In the genomic region with DNA sequence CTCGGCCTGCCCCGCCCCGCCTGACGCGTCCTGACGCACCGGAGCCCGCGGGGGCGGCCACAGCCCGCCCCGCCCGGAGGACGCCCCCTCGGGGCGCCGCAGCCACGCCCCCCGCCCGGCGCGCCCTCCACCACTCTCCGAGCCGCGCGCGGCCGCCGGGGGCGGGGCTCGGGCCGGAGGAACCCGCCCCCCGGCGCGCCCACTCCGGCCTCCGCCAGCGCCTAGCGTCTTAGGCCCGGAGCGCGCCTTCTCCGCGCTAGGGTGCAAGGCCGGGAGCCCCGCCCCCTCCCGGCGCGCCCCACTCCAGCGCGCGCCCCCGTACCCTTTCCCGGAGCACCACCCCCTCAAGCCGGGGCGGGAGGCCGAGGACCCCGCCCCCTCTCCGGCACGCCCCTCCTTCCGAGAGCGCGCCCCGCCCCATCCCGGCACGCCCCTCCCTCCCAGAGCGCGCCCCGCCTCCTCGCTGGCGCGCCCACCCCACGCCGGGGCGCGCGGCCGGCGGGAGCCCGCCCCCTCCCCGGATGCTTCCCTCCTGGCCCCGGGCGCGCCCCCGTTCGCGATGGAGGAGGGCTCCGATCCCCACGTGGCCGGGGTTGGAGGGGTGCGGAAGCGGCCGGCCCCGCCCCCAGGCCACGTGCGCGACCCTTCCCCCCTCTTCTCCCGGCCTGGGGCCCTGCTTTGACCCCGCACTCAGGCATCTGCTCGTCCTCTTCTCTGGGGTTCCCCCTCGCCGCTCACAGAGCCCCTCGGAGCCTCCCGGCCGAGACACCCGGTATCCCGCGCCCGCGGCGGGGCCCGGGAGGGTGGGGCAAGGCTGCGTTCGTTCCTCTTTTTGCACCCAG, we compare ENCODE assay signal across 8 cellular contexts. TPM values are rescaled to one million over a fixed set of nuclear protein-coding genes. Genes with fewer than 3 reads are reported as not detected.
A peak's percentile ranks its signal among the peaks of the same experiment; 100 is the strongest.
DNase-seq lines count a peak whose midpoint lies in the region; ATAC-seq and TF ChIP-seq lines count a peak whose summit lies in the region.

No MANE protein-coding gene starts in this region.

- ATAC-seq in foreskin keratinocyte = peak; percentile 71

- peak overlapping the region; percentile 53 for H2BK15ac ChIP-seq in neuronal stem cell (ENCODE audit: low read length)

- DNase-seq in EH (ENCODE audit: low read depth) = peak; percentile 92
- peak; percentile 84 for DNase-seq in GOT3 (lab: John Stamatoyannopoulos, UW)
- peak; percentile 67 for DNase-seq in LNCaP clone FGC (ENCODE audit: low read depth)
- DNase-seq in SIG-M5 (lab: John Stamatoyannopoulos, UW) = peak; percentile 35
- DNase-seq in activated gamma-delta T cell treated with Interleukin-2 at 50 U/mL for 16 hours = peak; percentile 93
- DNase-seq in foreskin keratinocyte = peak; percentile 77 to 85
- DNase-seq in neuronal stem cell (ENCODE audit: low spot score) = peak; percentile 94
- peak; percentile 86 for DNase-seq in stromal cell of bone marrow (ENCODE audit: low read depth)

- H3K4me3 ChIP-seq in LNCaP clone FGC (ENCODE audit: low read depth, low read length) (peak overlapping the region; percentile 84), neuronal stem cell (ENCODE audit: low read length in 2 of 2) (peak overlapping the region; percentile 90 to 95)

- TF ChIP-seq CTCF in LNCaP clone FGC (IDR thresholded peaks at IDR 0.05; ENCODE audit: control insufficient read depth, extremely low read depth, insufficient read depth) (no peak), foreskin keratinocyte (conservative IDR thresholded peaks at IDR 0.05) (no peak)

- H3K27me3 ChIP-seq in foreskin keratinocyte (no peaks in the 10 kb centered on the region), neuronal stem cell (ENCODE audit: control insufficient read depth in 3 of 3, insufficient read depth in 3 of 3, low read depth in 1 of 3, low read length in 3 of 3) (peaks cover 7 to 39% (median 22%) of the 10 kb centered on the region in 3 experiments)

- peak overlapping the region; percentile 97 for H2AFZ ChIP-seq in neuronal stem cell (ENCODE audit: low read length)

- H3K79me1 ChIP-seq in neuronal stem cell (ENCODE audit: low read depth, low read length) = peaks cover 14% of the 10 kb centered on the region

- no CpG with 5 or more reads among the region's 115 CpGs for WGBS in neuronal stem cell (ENCODE audit: extremely low coverage in 2 of 2, insufficient read length in 2 of 2, insufficient replicate concordance in 1 of 2), 2 donors

- H3K18ac ChIP-seq in neuronal stem cell (ENCODE audit: low read length) = peak overlapping the region; percentile 95

- no peak overlapping the region for H2BK120ac ChIP-seq in neuronal stem cell (ENCODE audit: low read depth, low read length)

- no peak overlapping the region for H3K4ac ChIP-seq in neuronal stem cell (ENCODE audit: low read length)

- no peak overlapping the region for H3K14ac ChIP-seq in neuronal stem cell (ENCODE audit: low read length)

- H2BK5ac ChIP-seq in neuronal stem cell (ENCODE audit: low read length) = peak overlapping the region; percentile 99

- no peak overlapping the region for H4K91ac ChIP-seq in neuronal stem cell (ENCODE audit: low read depth, low read length, poor library complexity)

- peak overlapping the region; percentile 91 for H3K23ac ChIP-seq in neuronal stem cell (ENCODE audit: low read depth, low read length, poor library complexity)

- peak overlapping the region; percentile 90 for H2AK5ac ChIP-seq in neuronal stem cell (ENCODE audit: low read depth, low read length)

- H3K9ac ChIP-seq in neuronal stem cell (ENCODE audit: low read depth, low read length, poor library complexity) = peak overlapping the region; percentile 81

- H2BK12ac ChIP-seq in neuronal stem cell (ENCODE audit: low read length) = no peak overlapping the region

- H3K27ac ChIP-seq in foreskin keratinocyte (peak overlapping the region; percentile 85), neuronal stem cell (replicated peaks; ENCODE audit: low read length) (peak overlapping the region; percentile 76)

- H3K4me2 ChIP-seq in neuronal stem cell (ENCODE audit: insufficient read depth, low read length, poor library complexity, severe bottlenecking) = peak overlapping the region; percentile 97

- H3K36me3 ChIP-seq in neuronal stem cell (replicated peaks in 1 of 2; ENCODE audit: control insufficient read depth in 2 of 2, insufficient read depth in 2 of 2, low read length in 2 of 2) = no peaks in the 10 kb centered on the region

- H4K8ac ChIP-seq in neuronal stem cell (ENCODE audit: low read depth, low read length) = no peak overlapping the region

- H3K4me1 ChIP-seq in foreskin keratinocyte = peaks cover 6% of the 10 kb centered on the region
- H3K4me1 ChIP-seq in neuronal stem cell (ENCODE audit: control insufficient read depth in 2 of 2, insufficient read depth in 1 of 2, low read depth in 1 of 2, low read length in 2 of 2) = peaks cover 27 to 40% of the 10 kb centered on the region in 2 donors

- no peaks in the 10 kb centered on the region for H3K9me3 ChIP-seq in neuronal stem cell (replicated peaks in 1 of 2; ENCODE audit: control insufficient read depth in 2 of 2, insufficient read depth in 1 of 2, low read depth in 1 of 2, low read length in 2 of 2)

RNA-seq across cellular contexts. Expression of gene KLF16, which starts 0.5 kb away (rescaled TPM):
- 19.0 and 20.7 TPM in 2 replicates for total RNA-seq in foreskin keratinocyte
- 28.7 and 29.0 TPM in 2 replicates for polyA plus RNA-seq in foreskin keratinocyte
- 12.8 TPM for polyA plus RNA-seq in neuronal stem cell (2013, experiment 1 of 2)
- polyA plus RNA-seq in neuronal stem cell (2013, experiment 2 of 2) = 12.5 TPM

RNA-seq across cellular contexts. Expression of gene REXO1, which starts 15.6 kb away (rescaled TPM):
- total RNA-seq in foreskin keratinocyte = 21.6 and 23.8 TPM in 2 replicates
- 21.0 and 21.8 TPM in 2 replicates for polyA plus RNA-seq in foreskin keratinocyte
- 15.0 TPM for polyA plus RNA-seq in neuronal stem cell (2013, experiment 1 of 2)
- 16.5 TPM for polyA plus RNA-seq in neuronal stem cell (2013, experiment 2 of 2)

RNA-seq across cellular contexts. Expression of gene ABHD17A, which starts 21.4 kb away (rescaled TPM):
- 49.1 and 50.3 TPM in 2 replicates for total RNA-seq in foreskin keratinocyte
- 69.0 and 76.6 TPM in 2 replicates for polyA plus RNA-seq in foreskin keratinocyte
- polyA plus RNA-seq in neuronal stem cell (2013, experiment 1 of 2) = 44.4 TPM
- polyA plus RNA-seq in neuronal stem cell (2013, experiment 2 of 2) = 44.1 TPM

RNA-seq across cellular contexts. Expression of gene ADAT3, which starts 41.3 kb away (rescaled TPM):
- total RNA-seq in foreskin keratinocyte = 2.7 and 3.2 TPM in 2 replicates
- polyA plus RNA-seq in foreskin keratinocyte = 3.8 and 4.8 TPM in 2 replicates
- polyA plus RNA-seq in neuronal stem cell (2013, experiment 1 of 2) = 4.4 TPM
- polyA plus RNA-seq in neuronal stem cell (2013, experiment 2 of 2) = 3.8 TPM

RNA-seq across cellular contexts. Expression of gene SCAMP4, which starts 41.3 kb away (rescaled TPM):
- 35.2 and 42.2 TPM in 2 replicates for total RNA-seq in foreskin keratinocyte
- polyA plus RNA-seq in foreskin keratinocyte = 44.0 and 45.1 TPM in 2 replicates
- polyA plus RNA-seq in neuronal stem cell (2013, experiment 1 of 2) = 49.3 TPM
- polyA plus RNA-seq in neuronal stem cell (2013, experiment 2 of 2) = 49.1 TPM

Comparison
In these comparisons a context has a peak if more than half of its experiments do, and no peak if none do; other contexts are left out.
1. Peak in every context shown above with its lines: DNase-seq, ATAC-seq, H3K4me3 ChIP-seq and H3K27ac ChIP-seq.
2. DNase-seq: peak in every context shown above with its lines; median percentile 94 in neuronal stem cell; 93 in activated gamma-delta T cell treated with Interleukin-2 at 50 U/mL for 16 hours; 92 in EH; 86 in stromal cell of bone marrow; 84 in GOT3; 81 in foreskin keratinocyte; 67 in LNCaP clone FGC; 35 in SIG-M5.